ENCODE assay signal across 12 cellular contexts in genomic region chr10:88831709-88832108, GRCh38. TPM values are rescaled to one million over a fixed set of nuclear protein-coding genes. Genes with fewer than 3 reads are reported as not detected.
DNase-seq lines count a peak whose midpoint lies in the region; ATAC-seq, FAIRE-seq and TF ChIP-seq lines count a peak whose summit lies in the region.
"Had no signal": no experiment of that assay in that cellular context is flagged by ENCODE, and none has a peak within 500 bp of the region (broad histone marks: within the 10 kb centered on the region; RNA-seq: fewer than 3 reads in every experiment).

No MANE protein-coding gene starts in this region.

- H3K27me3 ChIP-seq in small intestine (ENCODE audit: control insufficient read depth in 2 of 2, insufficient read depth in 2 of 2, low read length in 2 of 2) (no peaks in the 10 kb centered on the region), dorsolateral prefrontal cortex (no peaks in the 10 kb centered on the region)

- CTCF ChIA-PET in activated naive CD4-positive, alpha-beta T cell treated with anti-CD3 and anti-CD28 coated beads, Interleukin-2, amount 10 ng/mL, durations not matched to agents 7 days and 5 days (lab: Charles Lee): interaction anchor here (0.8 to 1.4 kb wide), 3 partner anchors 21 to 419 kb away, joined by 3 to 5 read pairs (median 4); no protein-coding TSS in a partner anchor

- no peak overlapping the region for H3K27ac Mint-ChIP-seq in activated CD4-positive, alpha-beta T cell treated with anti-CD3 and anti-CD28 coated beads, Interleukin-2, amount 10 ng/mL, durations not matched to agents 24 days and 14 days
- H3K27ac Mint-ChIP-seq in activated naive CD4-positive, alpha-beta T cell treated with anti-CD3 and anti-CD28 coated beads, Interleukin-2, amount 10 ng/mL, durations not matched to agents 7 days and 5 days: peak overlapping the region; percentile 71

- peaks cover 2% of the 10 kb centered on the region for H3K36me3 Mint-ChIP-seq in activated CD4-positive, alpha-beta T cell treated with anti-CD3 and anti-CD28 coated beads, Interleukin-2, amount 10 ng/mL, durations not matched to agents 24 days and 14 days (ENCODE audit: low read depth)
- H3K36me3 Mint-ChIP-seq in activated naive CD4-positive, alpha-beta T cell treated with anti-CD3 and anti-CD28 coated beads, Interleukin-2, amount 10 ng/mL, durations not matched to agents 7 days and 5 days: peaks cover 15% of the 10 kb centered on the region

- no peaks in the 10 kb centered on the region for H3K9me3 ChIP-seq in small intestine (ENCODE audit: control insufficient read depth, low read depth)

- ATAC-seq in GM18868 (IDR thresholded peaks at IDR 0.05; ENCODE audit: unreplicated experiment) (no peak), HG03460 (IDR thresholded peaks at IDR 0.05; ENCODE audit: unreplicated experiment) (no peak), HG03139 (IDR thresholded peaks at IDR 0.05; ENCODE audit: unreplicated experiment) (no peak)

- TF ChIP-seq CTCF in dorsolateral prefrontal cortex (IDR thresholded peaks at IDR 0.05 in 54 of 56, conservative IDR thresholded peaks at IDR 0.05 in 2 of 56; ENCODE audit: low read depth in 1 of 56, partially characterized antibody in 56 of 56): no peak

- no peaks in the 10 kb centered on the region for H3K27me3 Mint-ChIP-seq in activated CD4-positive, alpha-beta T cell treated with anti-CD3 and anti-CD28 coated beads, Interleukin-2, amount 10 ng/mL, durations not matched to agents 24 days and 14 days
- H3K27me3 Mint-ChIP-seq in activated naive CD4-positive, alpha-beta T cell treated with anti-CD3 and anti-CD28 coated beads, Interleukin-2, amount 10 ng/mL, durations not matched to agents 7 days and 5 days: no peaks in the 10 kb centered on the region

- H3K4me1 Mint-ChIP-seq in activated CD4-positive, alpha-beta T cell treated with anti-CD3 and anti-CD28 coated beads, Interleukin-2, amount 10 ng/mL, durations not matched to agents 24 days and 14 days: peaks cover 51% of the 10 kb centered on the region
- peaks cover 61% of the 10 kb centered on the region for H3K4me1 Mint-ChIP-seq in activated naive CD4-positive, alpha-beta T cell treated with anti-CD3 and anti-CD28 coated beads, Interleukin-2, amount 10 ng/mL, durations not matched to agents 7 days and 5 days

- peak; percentile 75 for FAIRE-seq in GM19239 (lab: Jason Lieb, UNC)
- FAIRE-seq in small intestine (lab: Jason Lieb, UNC): no peak
- FAIRE-seq: urothelium cell line had no signal

- H3K9me3 Mint-ChIP-seq in activated CD4-positive, alpha-beta T cell treated with anti-CD3 and anti-CD28 coated beads, Interleukin-2, amount 10 ng/mL, durations not matched to agents 24 days and 14 days: peaks cover 4% of the 10 kb centered on the region
- no peaks in the 10 kb centered on the region for H3K9me3 Mint-ChIP-seq in activated naive CD4-positive, alpha-beta T cell treated with anti-CD3 and anti-CD28 coated beads, Interleukin-2, amount 10 ng/mL, durations not matched to agents 7 days and 5 days

- H3K4me3 Mint-ChIP-seq in activated CD4-positive, alpha-beta T cell treated with anti-CD3 and anti-CD28 coated beads, Interleukin-2, amount 10 ng/mL, durations not matched to agents 24 days and 14 days: no peak overlapping the region
- no peak overlapping the region for H3K4me3 Mint-ChIP-seq in activated naive CD4-positive, alpha-beta T cell treated with anti-CD3 and anti-CD28 coated beads, Interleukin-2, amount 10 ng/mL, durations not matched to agents 7 days and 5 days

- no peaks in the 10 kb centered on the region for H3K4me1 ChIP-seq in small intestine (ENCODE audit: control insufficient read depth in 2 of 2, insufficient read depth in 1 of 2, low read depth in 1 of 2, low read length in 1 of 2)

- intact Hi-C loops in activated CD4-positive, alpha-beta T cell treated with anti-CD3 and anti-CD28 coated beads, Interleukin-2, amount 10 ng/mL, durations not matched to agents 24 days and 14 days (cut with micrococcal nuclease): no loop called here
- intact Hi-C loops in dorsolateral prefrontal cortex (cut with DNase I): no loop called here

- H3K4me3 ChIP-seq in small intestine (ENCODE audit: low read depth in 1 of 2, low read length in 2 of 2) (no peak overlapping the region), dorsolateral prefrontal cortex (no peak overlapping the region)

- no peak for DNase-seq in GM19239 (ENCODE audit: insufficient read length, low spot score)
- DNase-seq in activated CD4-positive, alpha-beta T cell treated with anti-CD3 and anti-CD28 coated beads, Interleukin-2, amount 10 ng/mL, durations not matched to agents 24 days and 14 days: peak; percentile 76
- peak; percentile 60 for DNase-seq in activated naive CD4-positive, alpha-beta T cell treated with anti-CD3 and anti-CD28 coated beads, Interleukin-2, amount 10 ng/mL, durations not matched to agents 7 days and 5 days
- peak; percentile 31 for DNase-seq in small intestine
- DNase-seq in dorsolateral prefrontal cortex: no peak
- DNase-seq: AML-193, Right ventricle myocardium superior had no signal

- H3K27ac ChIP-seq in small intestine (ENCODE audit: low read depth in 1 of 2, low read length in 1 of 2) (no peak overlapping the region), dorsolateral prefrontal cortex (no peak overlapping the region)

- no peaks in the 10 kb centered on the region for H3K36me3 ChIP-seq in small intestine (ENCODE audit: control insufficient read depth in 2 of 2, insufficient read depth in 2 of 2, low read length in 2 of 2)

- WGBS in small intestine, 3 donors: 66 to 85% (median 73%) methylated on average over 8 of the region's 8 CpGs

RNA-seq across cellular contexts. Expression of gene ANKRD22, which starts 19.9 kb away (rescaled TPM):
- total RNA-seq in activated CD4-positive, alpha-beta T cell treated with anti-CD3 and anti-CD28 coated beads, Interleukin-2, amount 10 ng/mL, durations not matched to agents 24 days and 14 days: 0.12 TPM in 1 of 2 replicates, not detected in the other
- 1 to 10 TPM in 2 of 3 donors, under 1 TPM in 1; 0.81 to 8.5 (median 2.5) TPM for polyA plus RNA-seq in small intestine
- 1 to 10 TPM in 29 of 120 experiments, under 1 TPM in 51, not detected in 40; 0.21 to 5.8 (median 0.75) TPM for total RNA-seq in dorsolateral prefrontal cortex
- total RNA-seq: Right ventricle myocardium superior had no signal

RNA-seq across cellular contexts. Expression of gene LIPM, which starts 29.2 kb away (rescaled TPM):
- not detected in 2 replicates for total RNA-seq in activated CD4-positive, alpha-beta T cell treated with anti-CD3 and anti-CD28 coated beads, Interleukin-2, amount 10 ng/mL, durations not matched to agents 24 days and 14 days
- not detected for polyA plus RNA-seq in small intestine
- not detected for total RNA-seq in dorsolateral prefrontal cortex
- total RNA-seq: MCF 10A, Right ventricle myocardium superior had no signal

RNA-seq across cellular contexts. Expression of gene STAMBPL1, which starts 48.3 kb away (rescaled TPM):
- 41.9 and 43.5 TPM in 2 replicates for total RNA-seq in activated CD4-positive, alpha-beta T cell treated with anti-CD3 and anti-CD28 coated beads, Interleukin-2, amount 10 ng/mL, durations not matched to agents 24 days and 14 days
- polyA plus RNA-seq in small intestine: 10 to 100 TPM in 1 of 3 donors, 1 to 10 TPM in 2; 2.9 to 10.1 (median 8.6) TPM
- 10 to 100 TPM; 18.3 to 63.7 (median 43.9) TPM for total RNA-seq in dorsolateral prefrontal cortex

Comparison
In these comparisons a context has a peak if more than half of its experiments do, and no peak if none do; other contexts are left out.
1. DNase-seq: peak in activated CD4-positive, alpha-beta T cell treated with anti-CD3 and anti-CD28 coated beads, Interleukin-2, amount 10 ng/mL, durations not matched to agents 24 days and 14 days (single experiment), activated naive CD4-positive, alpha-beta T cell treated with anti-CD3 and anti-CD28 coated beads, Interleukin-2, amount 10 ng/mL, durations not matched to agents 7 days and 5 days (single experiment) and small intestine (single experiment); none in GM19239 (single experiment) and dorsolateral prefrontal cortex (0 of 10).